Comparison of ENCODE assay signal across 8 cellular contexts in genomic region chr17:30831663-30832437, GRCh38. TPM values are rescaled to one million over a fixed set of nuclear protein-coding genes. Genes with fewer than 3 reads are reported as not detected.
DNase-seq lines count a peak whose midpoint lies in the region; ATAC-seq and TF ChIP-seq lines count a peak whose summit lies in the region.

ATAD5 (plus strand) TSS chr17:30831966; CDS start chr17:30832348, 382 bp downstream.

- TF ChIP-seq POLR2A in prostate gland (IDR thresholded peaks at IDR 0.05), result peak; percentile 11

- WGBS in prostate gland, result under 1% methylated on average over 59 of the region's 59 CpGs
- WGBS in urinary bladder, result under 1% methylated on average over 59 of the region's 59 CpGs

- peaks cover 5% of the 10 kb centered on the region; the same call in 1 of the 2 replicates for H3K4me1 ChIP-seq in ES-I3 (ENCODE audit: insufficient read depth, low read length)
- peaks cover 0 to 15% of the 10 kb centered on the region in 2 donors for H3K4me1 ChIP-seq in right atrium auricular region
- H3K4me1 ChIP-seq in prostate gland (replicated peaks), result no peaks in the 10 kb centered on the region
- H3K4me1 ChIP-seq in urinary bladder (ENCODE audit: insufficient read depth), result peaks cover 1% of the 10 kb centered on the region

- peak within 1 kb of the TSS; percentile 96 for H3K4me3 Mint-ChIP-seq in T-helper 17 cell

- peak within 1 kb of the TSS; percentile 84 for H3K9ac ChIP-seq in ES-I3 (ENCODE audit: low read depth, low read length)

- peak within 1 kb of the TSS; percentile 92 for H3K27ac Mint-ChIP-seq in T-helper 17 cell

- peak within 1 kb of the TSS; percentile 57 to 76 for H3K4me3 ChIP-seq in right atrium auricular region
- peak within 1 kb of the TSS; percentile 64 to 71 for H3K4me3 ChIP-seq in prostate gland
- peak within 1 kb of the TSS; percentile 56 for H3K4me3 ChIP-seq in urinary bladder (ENCODE audit: low read depth, low read length)

- H3K9me3 ChIP-seq in ES-I3 (ENCODE audit: control insufficient read depth, insufficient read depth, low read length) (no peaks in the 10 kb centered on the region), T-helper 17 cell (ENCODE audit: control insufficient read depth, low read length, poor library complexity, severe bottlenecking) (no peaks in the 10 kb centered on the region), right atrium auricular region (no peaks in the 10 kb centered on the region), prostate gland (no peaks in the 10 kb centered on the region)

- peak; percentile 53 for DNase-seq in NCI-H187 treated with DMSO at 0.1 percent for 48 hours (lab: John Stamatoyannopoulos, UW)
- peak; percentile 76 to 84 (median 84) for DNase-seq in T-helper 17 cell
- DNase-seq in amniotic stem cell (lab: John Stamatoyannopoulos, UW), result peak; percentile 83
- DNase-seq in right atrium auricular region (ENCODE audit: low spot score), result peak; percentile 89
- peak; percentile 89 for DNase-seq in prostate gland (ENCODE audit: low spot score)

- no peaks in the 10 kb centered on the region for H3K27me3 Mint-ChIP-seq in T-helper 17 cell

- H3K27ac ChIP-seq in right atrium auricular region, result peak within 1 kb of the TSS in 1 of 2 donors; percentile 51
- H3K27ac ChIP-seq in prostate gland, result peak within 1 kb of the TSS in 1 of 2 donors; percentile 38
- H3K27ac ChIP-seq in urinary bladder (ENCODE audit: low read depth), result no peak within 1 kb of the TSS

- ATAC-seq in HG02763 (IDR thresholded peaks at IDR 0.05; ENCODE audit: unreplicated experiment) (peak; percentile 72), T-helper 17 cell (peak; percentile 99)

- TF ChIP-seq CTCF in right atrium auricular region (IDR thresholded peaks at IDR 0.05), result peak in 1 of 2 donors; percentile 21
- peak in 1 of 4 experiments; percentile 32 for TF ChIP-seq CTCF in prostate gland (IDR thresholded peaks at IDR 0.05)

- intact Hi-C loops in prostate gland (cut with DNase I), result no loop called here

- peaks cover 24% of the 10 kb centered on the region for H3K4me1 Mint-ChIP-seq in T-helper 17 cell

- H3K27me3 ChIP-seq in right atrium auricular region (no peaks in the 10 kb centered on the region), prostate gland (replicated peaks; ENCODE audit: insufficient read depth) (no peaks in the 10 kb centered on the region)

- H3K36me3 ChIP-seq in ES-I3 (ENCODE audit: insufficient read depth, low read length) (no peaks in the 10 kb centered on the region), right atrium auricular region (no peaks in the 10 kb centered on the region), prostate gland (no peaks in the 10 kb centered on the region), urinary bladder (ENCODE audit: insufficient read depth) (no peaks in the 10 kb centered on the region)

- H3K36me3 Mint-ChIP-seq in T-helper 17 cell (ENCODE audit: low read depth), result no peaks in the 10 kb centered on the region

RNA-seq across cellular contexts. Expression of gene ATAD5, which starts in this region (rescaled TPM):
- total RNA-seq in T-helper 17 cell (1 to 10 TPM; 2.7 to 4.2 TPM), right atrium auricular region (under 1 TPM; 0.35 to 0.70 TPM), prostate gland (1 to 10 TPM; 2.0 to 3.1 TPM), urinary bladder (10.6 TPM)
- 0.44 TPM for polyA plus RNA-seq in urinary bladder

Comparison
In these comparisons a context has a peak if more than half of its experiments do, and no peak if none do; other contexts are left out.
1. Peak in DNase-seq and H3K4me3 ChIP-seq in right atrium auricular region; RNA of the gene not detected or under 1 TPM.